Comparison of ENCODE assay signal across 8 cellular contexts in the genomic region with DNA sequence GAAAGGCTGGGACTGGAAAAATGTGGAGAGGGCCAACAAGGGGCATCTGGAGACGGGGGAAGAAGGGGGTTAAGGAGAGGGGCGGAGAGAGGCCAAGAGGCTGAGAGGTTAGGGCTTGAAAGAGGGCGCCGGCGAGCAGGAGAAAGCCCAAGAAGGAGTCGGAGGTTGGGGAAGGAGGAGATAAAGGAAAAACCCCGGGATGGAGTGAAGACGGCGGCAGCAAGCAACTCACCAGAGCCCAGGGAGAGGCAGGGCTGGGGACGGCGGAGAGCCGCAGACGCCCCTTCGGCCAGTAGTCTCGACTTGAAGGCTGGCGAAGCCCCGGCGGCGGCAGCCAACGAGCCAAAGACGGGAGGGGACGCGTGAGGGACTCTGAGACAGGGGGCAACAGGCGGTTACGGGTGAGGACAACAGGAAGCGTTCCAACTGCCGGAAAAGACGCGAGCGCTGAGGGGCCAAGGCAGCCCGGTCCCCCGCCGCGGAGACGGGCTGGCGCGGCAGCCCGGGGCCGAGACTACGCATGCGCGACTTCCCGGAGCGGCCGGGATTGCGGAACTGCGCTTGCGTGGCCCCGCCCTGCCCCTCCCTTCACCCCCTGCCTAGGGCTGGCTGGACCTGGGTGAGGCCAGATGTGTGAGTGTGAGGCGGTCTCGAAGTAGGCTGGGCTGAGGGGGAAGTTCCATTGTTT. TPM values are rescaled to one million over a fixed set of nuclear protein-coding genes. Genes with fewer than 3 reads are reported as not detected.
DNase-seq lines count a peak whose midpoint lies in the region; ATAC-seq and TF ChIP-seq lines count a peak whose summit lies in the region.

Gene STK38 (minus strand): TSS at position 522 of the 688 bp plus-strand sequence. CDS start 7,277 bp downstream, outside the sequence.

- ATAC-seq in CD4-positive, alpha-beta T cell (ENCODE audit: poor library complexity): peak; percentile 67
- ATAC-seq in GM19468 (IDR thresholded peaks at IDR 0.05; ENCODE audit: extremely low read depth, unreplicated experiment): peak; percentile 37

- peak within 1 kb of the TSS; percentile 96 for H3K27ac Mint-ChIP-seq in CD4-positive, alpha-beta T cell

- CTCF ChIA-PET in CD4-positive, alpha-beta T cell (lab: Charles Lee): interaction anchor here (1.3 kb wide), 1 partner anchor 45 kb away, joined by 3 read pairs; no protein-coding TSS in a partner anchor

- no peaks in the 10 kb centered on the region for H3K9me3 ChIP-seq in CD4-positive, alpha-beta T cell (ENCODE audit: control insufficient read depth, low read length)

- no peaks in the 10 kb centered on the region for H3K27me3 Mint-ChIP-seq in CD4-positive, alpha-beta T cell

- peak within 1 kb of the TSS; percentile 98 for H3K4me3 Mint-ChIP-seq in CD4-positive, alpha-beta T cell

- H3K9me3 Mint-ChIP-seq in CD4-positive, alpha-beta T cell: no peaks in the 10 kb centered on the region

- POLR2A ChIA-PET in CD4-positive, alpha-beta T cell (lab: Charles Lee): interaction anchor here (1.0 to 5.7 kb wide), 7 partner anchors 10 to 63 kb away, joined by 3 to 161 read pairs (median 5); partner anchors contain the start of gene SRSF3

- H3K36me3 Mint-ChIP-seq in CD4-positive, alpha-beta T cell (ENCODE audit: low read depth): peaks cover 45% of the 10 kb centered on the region

- no peaks in the 10 kb centered on the region for H3K27me3 ChIP-seq in CD4-positive, alpha-beta T cell (ENCODE audit: control insufficient read depth, insufficient read depth, low read length)

- peak within 1 kb of the TSS; percentile 98 for H3K27ac ChIP-seq in CD4-positive, alpha-beta T cell (ENCODE audit: low read depth, low read length)

- intact Hi-C loops in CD4-positive, alpha-beta T cell (cut with DNase I, micrococcal nuclease): loop anchor here (2.0 to 10.0 kb wide), 4 partner anchors 32 to 138 kb away; partner anchors contain the start of gene SRSF3 (in 2 of the 2)

- TF ChIP-seq CTCF in CD4-positive, alpha-beta T cell (IDR thresholded peaks at IDR 0.05): no peak

- H3K4me1 Mint-ChIP-seq in CD4-positive, alpha-beta T cell (ENCODE audit: low read depth): peaks cover 54% of the 10 kb centered on the region

- peak; percentile 85 to 96 (median 92) for DNase-seq in CD4-positive, alpha-beta T cell
- peak; percentile 82 for DNase-seq in HT1080 (ENCODE audit: low read depth)
- peak; percentile 91 for DNase-seq in NK-92 treated with Interleukin-12 subunit alpha and Interleukin-12 subunit beta, amount 100 ng/mL, for 24 hours (lab: John Stamatoyannopoulos, UW)
- peak; percentile 99 for DNase-seq in activated CD8-positive, alpha-beta memory T cell treated with anti-CD3 and anti-CD28 coated beads for 24 hours
- peak; percentile 86 for DNase-seq in effector CD8-positive, alpha-beta T cell (lab: John Stamatoyannopoulos, UW)
- peak; percentile 88 to 89 for DNase-seq in lung microvascular endothelial cell (ENCODE audit: low read depth in 2 of 2)
- peak; percentile 86 to 92 (median 89) for DNase-seq in stimulated activated CD4-positive, alpha-beta T cell treated with anti-CD3 and anti-CD28 coated beads, TNF-alpha, amount 100 ng/mL, for 4 hours (ENCODE audit: low read depth in 3 of 3)

RNA-seq across cellular contexts. Expression of gene STK38, which starts in this region (rescaled TPM):
- 10 to 100 TPM; 47.0 to 48.4 TPM for total RNA-seq in CD4-positive, alpha-beta T cell
- total RNA-seq in HT1080 (2014; rRNA removed; shearing (Covaris generic)): 8.3 and 9.1 TPM in 2 replicates
- 13.5 and 15.1 TPM in 2 replicates for polyA plus RNA-seq in HT1080 (2015; cell fraction: cytosol; rRNA removed)
- polyA plus RNA-seq in HT1080 (2015; cell fraction: nucleus; rRNA removed): 21.5 and 22.9 TPM in 2 replicates
- 8.7 and 9.5 TPM in 2 replicates for total RNA-seq in lung microvascular endothelial cell

Comparison
In these comparisons a context has a peak if more than half of its experiments do, and no peak if none do; other contexts are left out.
1. Peak in every context shown above with its lines: DNase-seq, ATAC-seq and H3K27ac ChIP-seq.